24 cellular contexts compared by ENCODE assay signal in the genomic region with DNA sequence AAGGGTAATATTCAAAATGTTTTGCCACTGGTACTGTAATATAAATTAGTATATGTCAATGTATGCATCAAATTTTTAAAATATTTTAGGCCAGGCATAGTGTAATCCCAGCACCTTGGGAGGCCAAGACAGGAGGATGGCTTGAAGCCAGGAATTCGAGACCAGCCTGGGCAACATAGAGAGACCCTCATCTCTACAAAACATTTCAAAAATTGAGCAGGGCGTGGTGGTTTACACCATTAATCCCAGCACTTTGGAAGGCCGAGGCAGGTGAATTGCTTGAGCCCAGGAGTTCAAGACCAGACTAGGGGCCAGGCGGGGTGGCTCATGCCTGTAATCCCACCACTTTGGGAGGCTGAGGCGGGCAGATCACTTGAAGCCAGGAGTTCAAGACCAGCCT. TPM values are rescaled to one million over a fixed set of nuclear protein-coding genes. Genes with fewer than 3 reads are reported as not detected.
DNase-seq lines count a peak whose midpoint lies in the region; ATAC-seq and TF ChIP-seq lines count a peak whose summit lies in the region.
"Had no signal": no experiment of that assay in that cellular context is flagged by ENCODE, and none has a peak within 500 bp of the region (broad histone marks: within the 10 kb centered on the region; RNA-seq: fewer than 3 reads in every experiment).

No MANE protein-coding gene starts in this region.

- TF ChIP-seq CTCF in HEK293 (tag by site-specific recombination; IDR thresholded peaks at IDR 0.05): no peak
- TF ChIP-seq CTCF in nephron (IDR thresholded peaks at IDR 0.05; ENCODE audit: unreplicated experiment in 3 of 3): no peak
- TF ChIP-seq CTCF in suprapubic skin (IDR thresholded peaks at IDR 0.05): no peak

- H3K27ac ChIP-seq in HEK293 (ENCODE audit: extremely low read depth, low read depth, low read length) (no peak overlapping the region), cingulate gyrus (ENCODE audit: low read depth, low read length) (peak overlapping the region; percentile 14), suprapubic skin (peak overlapping the region; percentile 83)
- H3K27ac ChIP-seq: brain microvascular endothelial cell, SJCRH30, spleen had no signal

- no peaks in the 10 kb centered on the region for H3K27me3 ChIP-seq in suprapubic skin
- H3K27me3 ChIP-seq: brain microvascular endothelial cell, SJCRH30, spleen, upper lobe of left lung had no signal

- H3K9me3 ChIP-seq in HEK293 (ENCODE audit: control insufficient read depth, insufficient read depth, low read depth, low read length): no peaks in the 10 kb centered on the region
- H3K9me3 ChIP-seq in suprapubic skin: no peaks in the 10 kb centered on the region
- H3K9me3 ChIP-seq: Caco-2, SJCRH30, spleen, upper lobe of left lung had no signal

- CTCF ChIA-PET in HEK293 (lab: Yijun Ruan, JAX): interaction anchor here (0.7 to 2.6 kb wide), 2 partner anchors 18 to 80 kb away, joined by 5 to 24 read pairs; no protein-coding TSS in a partner anchor

- H3K4me3 ChIP-seq in HEK293 (ENCODE audit: low read depth, low read length) (no peak overlapping the region), suprapubic skin (no peak overlapping the region)
- H3K4me3 ChIP-seq: SJCRH30, spleen, upper lobe of left lung had no signal

- H3K27ac Mint-ChIP-seq in nephron: peak overlapping the region in 2 of 3 experiments; percentile 78 to 87
- H3K27ac Mint-ChIP-seq in stimulated activated effector memory CD8-positive, alpha-beta T cell treated with anti-CD3 and anti-CD28 coated beads, Interleukin-12 subunit alpha, Interleukin-12 subunit beta, amount 100 ng/mL, for 72 hours: no peak overlapping the region
- H3K27ac Mint-ChIP-seq: activated CD4-positive, alpha-beta T cell treated with anti-CD3 and anti-CD28 coated beads for 36 hours; activated naive CD4-positive, alpha-beta T cell treated with anti-CD3 and anti-CD28 coated beads, Interleukin-2, amount 50 U/mL, for 24 hours had no signal

- no peak for TF ChIP-seq EP300 in suprapubic skin (IDR thresholded peaks at IDR 0.05)

- H3K4me1 ChIP-seq in HEK293 (ENCODE audit: control insufficient read depth, insufficient read depth, low read length) (peaks cover 3% of the 10 kb centered on the region), suprapubic skin (peaks cover 54% of the 10 kb centered on the region)
- H3K4me1 ChIP-seq: Caco-2, SJCRH30 had no signal

- POLR2A ChIA-PET in HEK293 (lab: Yijun Ruan, JAX): interaction anchor here (1.2 to 1.5 kb wide), 2 partner anchors 25 to 28 kb away, joined by 3 to 4 read pairs; a partner anchor contains a TSS

- no peak for TF ChIP-seq POLR2A in suprapubic skin (IDR thresholded peaks at IDR 0.05)

- peaks cover 17% of the 10 kb centered on the region for H3K4me1 Mint-ChIP-seq in nephron
- H3K4me1 Mint-ChIP-seq in stimulated activated effector memory CD8-positive, alpha-beta T cell treated with anti-CD3 and anti-CD28 coated beads, Interleukin-12 subunit alpha, Interleukin-12 subunit beta, amount 100 ng/mL, for 72 hours: peaks cover 17% of the 10 kb centered on the region
- H3K4me1 Mint-ChIP-seq: activated CD4-positive, alpha-beta T cell treated with anti-CD3 and anti-CD28 coated beads for 36 hours had no signal

- H3K27me3 Mint-ChIP-seq in nephron (ENCODE audit: low read depth): no peaks in the 10 kb centered on the region
- H3K27me3 Mint-ChIP-seq: activated CD4-positive, alpha-beta T cell treated with anti-CD3 and anti-CD28 coated beads for 36 hours; activated naive CD4-positive, alpha-beta T cell treated with anti-CD3 and anti-CD28 coated beads, Interleukin-2, amount 50 U/mL, for 24 hours had no signal

- WGBS in suprapubic skin: 79% methylated on average over 4 of the region's 5 CpGs

- H3K9me3 Mint-ChIP-seq in nephron: no peaks in the 10 kb centered on the region
- H3K9me3 Mint-ChIP-seq in stimulated activated effector memory CD8-positive, alpha-beta T cell treated with anti-CD3 and anti-CD28 coated beads, Interleukin-12 subunit alpha, Interleukin-12 subunit beta, amount 100 ng/mL, for 72 hours: no peaks in the 10 kb centered on the region
- H3K9me3 Mint-ChIP-seq: activated naive CD4-positive, alpha-beta T cell treated with anti-CD3 and anti-CD28 coated beads, Interleukin-2, amount 50 U/mL, for 24 hours had no signal

- H3K36me3 ChIP-seq in HEK293 (ENCODE audit: control insufficient read depth in 2 of 2, insufficient read depth in 1 of 2, low read length in 2 of 2): peaks cover 7 to 23% of the 10 kb centered on the region in 2 experiments; a peak in 2 of 3 replicates
- peaks cover 10% of the 10 kb centered on the region for H3K36me3 ChIP-seq in suprapubic skin
- H3K36me3 ChIP-seq: SJCRH30 had no signal

- H3K36me3 Mint-ChIP-seq in nephron (ENCODE audit: low read depth): peaks cover 15% of the 10 kb centered on the region
- peaks cover 7% of the 10 kb centered on the region for H3K36me3 Mint-ChIP-seq in stimulated activated effector memory CD8-positive, alpha-beta T cell treated with anti-CD3 and anti-CD28 coated beads, Interleukin-12 subunit alpha, Interleukin-12 subunit beta, amount 100 ng/mL, for 72 hours

- ATAC-seq in stimulated activated effector memory CD8-positive, alpha-beta T cell treated with anti-CD3 and anti-CD28 coated beads, Interleukin-12 subunit alpha, Interleukin-12 subunit beta, amount 100 ng/mL, for 72 hours: no peak
- ATAC-seq in HG03045 (IDR thresholded peaks at IDR 0.05; ENCODE audit: unreplicated experiment): no peak
- ATAC-seq: activated CD4-positive, alpha-beta T cell treated with anti-CD3 and anti-CD28 coated beads for 36 hours; left lobe of liver had no signal

- no peak for DNase-seq in suprapubic skin (ENCODE audit: low spot score in 2 of 2)
- no peak for DNase-seq in stimulated activated effector memory CD8-positive, alpha-beta T cell treated with anti-CD3 and anti-CD28 coated beads, Interleukin-12 subunit alpha, Interleukin-12 subunit beta, amount 100 ng/mL, for 72 hours (ENCODE audit: low spot score in 2 of 2)
- DNase-seq in D341Med (ENCODE audit: low spot score): no peak
- no peak for DNase-seq in T1000 (lab: John Stamatoyannopoulos, UW)
- DNase-seq: activated CD4-positive, alpha-beta T cell treated with anti-CD3 and anti-CD28 coated beads for 36 hours; amygdala; Caco-2; glutamatergic neuron; NCI-H1048; NCI-H1694 treated with DMSO at 0.1 percent for 48 hours; NCI-H82; SJCRH30; spleen; stimulated activated CD8-positive, alpha-beta memory T cell treated with anti-CD3 and anti-CD28 coated beads, Interleukin-4, amount 100 ng/mL, for 48 hours; SW 1271; upper lobe of left lung had no signal

- H3K4me3 Mint-ChIP-seq in nephron: no peak overlapping the region
- H3K4me3 Mint-ChIP-seq in stimulated activated effector memory CD8-positive, alpha-beta T cell treated with anti-CD3 and anti-CD28 coated beads, Interleukin-12 subunit alpha, Interleukin-12 subunit beta, amount 100 ng/mL, for 72 hours: no peak overlapping the region
- H3K4me3 Mint-ChIP-seq: activated CD4-positive, alpha-beta T cell treated with anti-CD3 and anti-CD28 coated beads for 36 hours; activated naive CD4-positive, alpha-beta T cell treated with anti-CD3 and anti-CD28 coated beads, Interleukin-2, amount 50 U/mL, for 24 hours; CD14-positive monocyte had no signal

TF ChIP-seq in HEK293, 187 proteins besides CTCF, POLR2A, EP300 and RAD21:
- no peak for TF ChIP-seq ZNF558 (tag by site-specific recombination; IDR thresholded peaks at IDR 0.05)
- no peak for TF ChIP-seq ZNF138 (tag by site-specific recombination; IDR thresholded peaks at IDR 0.05; ENCODE audit: borderline replicate concordance)
- TF ChIP-seq TCF7L2 (IDR thresholded peaks at IDR 0.05; ENCODE audit: borderline replicate concordance, low read depth, low read length): no peak
- TF ChIP-seq ZNF529 (tag by site-specific recombination; IDR thresholded peaks at IDR 0.05; ENCODE audit: insufficient replicate concordance): no peak
- TF ChIP-seq ZNF549 (tag by site-specific recombination; IDR thresholded peaks at IDR 0.05): no peak
- TF ChIP-seq IKZF3 (tag by site-specific recombination; IDR thresholded peaks at IDR 0.05): no peak
- TF ChIP-seq ZNF121 (tag by site-specific recombination; IDR thresholded peaks at IDR 0.05): peak; percentile 59; the same call in 1 of the 2 replicates
- TF ChIP-seq, protein P1, sequence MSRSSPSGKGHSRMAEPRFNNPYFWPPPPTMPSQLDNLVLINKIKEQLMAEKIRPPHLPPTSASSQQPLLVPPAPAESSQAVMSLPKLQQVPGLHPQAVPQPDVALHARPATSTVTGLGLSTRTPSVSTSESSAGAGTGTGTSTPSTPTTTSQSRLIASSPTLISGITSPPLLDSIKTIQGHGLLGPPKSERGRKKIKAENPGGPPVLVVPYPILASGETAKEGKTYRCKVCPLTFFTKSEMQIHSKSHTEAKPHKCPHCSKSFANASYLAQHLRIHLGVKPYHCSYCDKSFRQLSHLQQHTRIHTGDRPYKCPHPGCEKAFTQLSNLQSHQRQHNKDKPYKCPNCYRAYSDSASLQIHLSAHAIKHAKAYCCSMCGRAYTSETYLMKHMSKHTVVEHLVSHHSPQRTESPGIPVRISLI (tag by site-specific recombination; IDR thresholded peaks at IDR 0.05): no peak

RNA-seq across cellular contexts. Expression of a gene that starts 14.1 kb away (rescaled TPM):
- total RNA-seq in suprapubic skin: 10 to 100 TPM; 73.2 to 87.6 (median 81.1) TPM

RNA-seq across cellular contexts. Expression of a gene that starts 14.5 kb away (rescaled TPM):
- total RNA-seq in suprapubic skin: 10 to 100 TPM in 1 of 4 donors, 1 to 10 TPM in 3; 7.1 to 15.2 (median 7.8) TPM

RNA-seq across cellular contexts. Expression of a gene that starts 28.0 kb away (rescaled TPM):
- total RNA-seq in suprapubic skin: 100 to 1,000 TPM in 3 of 4 donors, 10 to 100 TPM in 1; 79.4 to 191 (median 131) TPM

RNA-seq across cellular contexts. Expression of a gene that starts 43.4 kb away (rescaled TPM):
- total RNA-seq in suprapubic skin: 100 to 1,000 TPM in 1 of 4 donors, 10 to 100 TPM in 3; 51.5 to 136 (median 61.2) TPM
